Comparison of ENCODE assay signal across 8 cellular contexts in genomic region chr20:49218739-49219090, GRCh38. TPM values are rescaled to one million over a fixed set of nuclear protein-coding genes. Genes with fewer than 3 reads are reported as not detected.
DNase-seq lines count a peak whose midpoint lies in the region; ATAC-seq and TF ChIP-seq lines count a peak whose summit lies in the region.
"Not testable (repeated sequence)": the region's sequence is repeated elsewhere in the genome, so short reads cannot be mapped to it uniquely, and the experiment has no call there.

No MANE protein-coding gene starts in this region.

- DNase-seq in HAP-1 (ENCODE audit: low spot score in 2 of 2); glutamatergic neuron: not testable (repeated sequence)
- peak; percentile 41 for DNase-seq in activated CD8-positive, alpha-beta T cell treated with anti-CD3 and anti-CD28 coated beads, Interleukin-2, amount 10 ng/mL, durations not matched to agents 7 days and 5 days
- peak in 14 of 61 donors; percentile 3 to 39 (median 12) for DNase-seq in caudate nucleus (lab: John Stamatoyannopoulos, UW)
- DNase-seq in mucosa of descending colon = peak; percentile 50 to 73 (median 58)

- H3K4me2 ChIP-seq in OCI-LY3 (ENCODE audit: low read length) (peak overlapping the region; percentile 35), skeletal muscle satellite cell (ENCODE audit: low read length) (peak overlapping the region; percentile 64)

- H3K36me3 Mint-ChIP-seq in activated CD8-positive, alpha-beta T cell treated with anti-CD3 and anti-CD28 coated beads, Interleukin-2, amount 10 ng/mL, durations not matched to agents 7 days and 5 days (ENCODE audit: low read depth) = peaks cover 21% of the 10 kb centered on the region
- not testable (repeated sequence) for H3K36me3 Mint-ChIP-seq in glutamatergic neuron (ENCODE audit: unreplicated experiment)

- in situ Hi-C loops in HAP-1 (cut with MboI; ENCODE audit: low sequenced_read_pairs) = loop anchor here (5.0 kb wide), 1 partner anchor 86 kb away; no protein-coding TSS in a partner anchor

- CTCF ChIA-PET in activated CD8-positive, alpha-beta T cell treated with anti-CD3 and anti-CD28 coated beads, Interleukin-2, amount 10 ng/mL, durations not matched to agents 7 days and 5 days (lab: Charles Lee) = interaction anchor here (1.0 to 6.0 kb wide), 3 partner anchors 12 to 83 kb away, joined by 3 to 185 read pairs (median 3); no protein-coding TSS in a partner anchor

- ATAC-seq in activated CD8-positive, alpha-beta T cell treated with anti-CD3 and anti-CD28 coated beads, Interleukin-2, amount 10 ng/mL, durations not matched to agents 7 days and 5 days = peak; percentile 22
- ATAC-seq in mucosa of descending colon = not testable (repeated sequence)

- H3K4me3 Mint-ChIP-seq in activated CD8-positive, alpha-beta T cell treated with anti-CD3 and anti-CD28 coated beads, Interleukin-2, amount 10 ng/mL, durations not matched to agents 7 days and 5 days = peak overlapping the region; percentile 90
- peak overlapping the region; percentile 97 for H3K4me3 Mint-ChIP-seq in glutamatergic neuron (ENCODE audit: unreplicated experiment)

- not testable (repeated sequence) for H3K4me1 ChIP-seq in HAP-1; mucosa of descending colon (ENCODE audit: low read depth)
- H3K4me1 ChIP-seq in OCI-LY3 (ENCODE audit: low read length) = peaks cover 15% of the 10 kb centered on the region
- H3K4me1 ChIP-seq in skeletal muscle satellite cell (ENCODE audit: control insufficient read depth, insufficient read depth, low read length) = peaks cover 18% of the 10 kb centered on the region

- not testable (repeated sequence) for H3K9me3 Mint-ChIP-seq in activated CD8-positive, alpha-beta T cell treated with anti-CD3 and anti-CD28 coated beads, Interleukin-2, amount 10 ng/mL, durations not matched to agents 7 days and 5 days (ENCODE audit: insufficient read depth); glutamatergic neuron (ENCODE audit: unreplicated experiment)

- peak overlapping the region; percentile 81; the same call in 1 of the 2 replicates for H3K4me3 ChIP-seq in HAP-1
- H3K4me3 ChIP-seq in OCI-LY3 (ENCODE audit: low read length) = peak overlapping the region; percentile 82
- H3K4me3 ChIP-seq in mucosa of descending colon = not testable (repeated sequence)
- H3K4me3 ChIP-seq in skeletal muscle satellite cell (ENCODE audit: low read length) = peak overlapping the region; percentile 85

- intact Hi-C loops in mucosa of descending colon (cut with DNase I, micrococcal nuclease) = loop anchor here (2.0 to 5.0 kb wide), 2 partner anchors 86 to 90 kb away; no protein-coding TSS in a partner anchor

- H3K4me1 Mint-ChIP-seq in activated CD8-positive, alpha-beta T cell treated with anti-CD3 and anti-CD28 coated beads, Interleukin-2, amount 10 ng/mL, durations not matched to agents 7 days and 5 days (ENCODE audit: low read depth) = peaks cover 28% of the 10 kb centered on the region
- H3K4me1 Mint-ChIP-seq in glutamatergic neuron (ENCODE audit: low read depth, unreplicated experiment) = not testable (repeated sequence)

- not testable (repeated sequence) for H3K27me3 Mint-ChIP-seq in activated CD8-positive, alpha-beta T cell treated with anti-CD3 and anti-CD28 coated beads, Interleukin-2, amount 10 ng/mL, durations not matched to agents 7 days and 5 days (ENCODE audit: low read depth)
- H3K27me3 Mint-ChIP-seq in glutamatergic neuron (ENCODE audit: unreplicated experiment) = peaks cover 11% of the 10 kb centered on the region

- H3K27ac ChIP-seq in 22Rv1 (peak overlapping the region; percentile 70), caudate nucleus (ENCODE audit: low read depth, low read length) (peak overlapping the region; percentile 53)
- H3K27ac ChIP-seq in OCI-LY3 (ENCODE audit: low read length) = not testable (repeated sequence)

- TF ChIP-seq CTCF in 22Rv1 (IDR thresholded peaks at IDR 0.05); OCI-LY3 (IDR thresholded peaks at IDR 0.05; ENCODE audit: low read depth, low read length); glutamatergic neuron (IDR thresholded peaks at IDR 0.05; ENCODE audit: partially characterized antibody, unreplicated experiment); mucosa of descending colon (IDR thresholded peaks at IDR 0.05): not testable (repeated sequence)

- H3K9me3 ChIP-seq in HAP-1; OCI-LY3 (ENCODE audit: insufficient read depth, low read length); mucosa of descending colon; skeletal muscle satellite cell (replicated peaks; ENCODE audit: low read length): not testable (repeated sequence)

- peak overlapping the region; percentile 29 for H3K9ac ChIP-seq in OCI-LY3 (ENCODE audit: low read length)
- H3K9ac ChIP-seq in skeletal muscle satellite cell (ENCODE audit: low read depth, low read length) = peak overlapping the region; percentile 89

- H3K27ac Mint-ChIP-seq in activated CD8-positive, alpha-beta T cell treated with anti-CD3 and anti-CD28 coated beads, Interleukin-2, amount 10 ng/mL, durations not matched to agents 7 days and 5 days = peak overlapping the region; percentile 96
- H3K27ac Mint-ChIP-seq in glutamatergic neuron (ENCODE audit: unreplicated experiment) = peak overlapping the region; percentile 89

- H3K36me3 ChIP-seq in HAP-1 (replicated peaks) = peaks cover 25% of the 10 kb centered on the region
- peaks cover 16% of the 10 kb centered on the region for H3K36me3 ChIP-seq in OCI-LY3 (replicated peaks; ENCODE audit: low read depth, low read length)
- H3K36me3 ChIP-seq in mucosa of descending colon (ENCODE audit: low read depth) = peaks cover 16% of the 10 kb centered on the region
- H3K36me3 ChIP-seq in skeletal muscle satellite cell (ENCODE audit: insufficient read depth, low read length) = peaks cover 22% of the 10 kb centered on the region

- H4K20me1 ChIP-seq in OCI-LY3 (ENCODE audit: insufficient read depth, low read length) = not testable (repeated sequence)

- H3K27me3 ChIP-seq in HAP-1 (ENCODE audit: low read depth); OCI-LY3 (ENCODE audit: low read depth, low read length); skeletal muscle satellite cell (ENCODE audit: control insufficient read depth, insufficient read depth, low read length): not testable (repeated sequence)

- peak overlapping the region; percentile 22; the same call in 1 of the 2 replicates for H2AFZ ChIP-seq in OCI-LY3 (ENCODE audit: low read depth, low read length)

- POLR2A ChIA-PET in activated CD8-positive, alpha-beta T cell treated with anti-CD3 and anti-CD28 coated beads, Interleukin-2, amount 10 ng/mL, durations not matched to agents 7 days and 5 days (lab: Charles Lee) = interaction anchor here (0.6 to 2.3 kb wide), 5 partner anchors 30 to 172 kb away, joined by 3 to 12 read pairs (median 3); partner anchors contain the start of gene CSE1L

- H3K79me2 ChIP-seq in OCI-LY3 (ENCODE audit: low read length) = peaks cover 27% of the 10 kb centered on the region

RNA-seq across cellular contexts. Expression of gene DDX27, which starts 0.5 kb away (rescaled TPM):
- total RNA-seq in activated CD8-positive, alpha-beta T cell treated with anti-CD3 and anti-CD28 coated beads, Interleukin-2, amount 10 ng/mL, durations not matched to agents 7 days and 5 days = 10 to 100 TPM; 38.3 to 38.6 TPM
- total RNA-seq in glutamatergic neuron (ENCODE audit: unreplicated experiment) (31.4 TPM), mucosa of descending colon (10 to 100 TPM; 27.1 to 32.8 (median 32.5) TPM)
- total RNA-seq in skeletal muscle satellite cell (2012; rRNA removed) = 33.9 and 37.3 TPM in 2 replicates

RNA-seq across cellular contexts. Expression of gene STAU1, which starts 30.6 kb away (rescaled TPM):
- total RNA-seq in activated CD8-positive, alpha-beta T cell treated with anti-CD3 and anti-CD28 coated beads, Interleukin-2, amount 10 ng/mL, durations not matched to agents 7 days and 5 days = 10 to 100 TPM; 42.5 to 46.5 TPM
- total RNA-seq in glutamatergic neuron (ENCODE audit: unreplicated experiment) (79.7 TPM), mucosa of descending colon (10 to 100 TPM; 83.8 to 95.7 (median 91.0) TPM)
- 44.3 and 47.1 TPM in 2 replicates for total RNA-seq in skeletal muscle satellite cell (2012; rRNA removed)

RNA-seq across cellular contexts. Expression of gene ZNFX1, which starts 59.1 kb away (rescaled TPM):
- total RNA-seq in activated CD8-positive, alpha-beta T cell treated with anti-CD3 and anti-CD28 coated beads, Interleukin-2, amount 10 ng/mL, durations not matched to agents 7 days and 5 days = 10 to 100 TPM; 52.7 to 54.2 TPM
- total RNA-seq in glutamatergic neuron (ENCODE audit: unreplicated experiment) (11.8 TPM), mucosa of descending colon (10 to 100 TPM; 33.6 to 36.4 (median 35.5) TPM)
- total RNA-seq in skeletal muscle satellite cell (2012; rRNA removed) = 34.5 and 35.2 TPM in 2 replicates
